ENCODE assay signal across 1 cellular context in genomic region chr13:51803422-51804294, GRCh38.
TF ChIP-seq lines count a peak whose summit lies in the region.

A gene with protein sequence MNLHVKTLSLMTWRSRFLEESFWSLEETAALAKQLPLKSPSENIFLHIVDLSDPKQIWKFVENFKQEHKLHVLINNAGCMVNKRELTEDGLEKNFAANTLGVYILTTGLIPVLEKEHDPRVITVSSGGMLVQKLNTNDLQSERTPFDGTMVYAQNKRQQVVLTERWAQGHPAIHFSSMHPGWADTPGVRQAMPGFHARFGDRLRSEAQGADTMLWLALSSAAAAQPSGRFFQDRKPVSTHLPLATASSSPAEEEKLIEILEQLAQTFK (minus strand): TSS chr13:51804163. CDS start chr13:51799659, 4,504 bp downstream.

TF ChIP-seq in GM12878, 131 proteins besides CTCF, POLR2A, EP300 and RAD21 (continued from another document and continues in another):
- TF ChIP-seq, protein P1, sequence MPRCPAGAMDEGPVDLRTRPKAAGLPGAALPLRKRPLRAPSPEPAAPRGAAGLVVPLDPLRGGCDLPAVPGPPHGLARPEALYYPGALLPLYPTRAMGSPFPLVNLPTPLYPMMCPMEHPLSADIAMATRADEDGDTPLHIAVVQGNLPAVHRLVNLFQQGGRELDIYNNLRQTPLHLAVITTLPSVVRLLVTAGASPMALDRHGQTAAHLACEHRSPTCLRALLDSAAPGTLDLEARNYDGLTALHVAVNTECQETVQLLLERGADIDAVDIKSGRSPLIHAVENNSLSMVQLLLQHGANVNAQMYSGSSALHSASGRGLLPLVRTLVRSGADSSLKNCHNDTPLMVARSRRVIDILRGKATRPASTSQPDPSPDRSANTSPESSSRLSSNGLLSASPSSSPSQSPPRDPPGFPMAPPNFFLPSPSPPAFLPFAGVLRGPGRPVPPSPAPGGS (IDR thresholded peaks at IDR 0.05; ENCODE audit: borderline replicate concordance, insufficient read depth, low read depth, low read length, poor library complexity, severe bottlenecking) = no peak
- TF ChIP-seq CHD2 (IDR thresholded peaks at IDR 0.05; ENCODE audit: borderline replicate concordance, low read depth, low read length) (no peak; the same call in 1 of the 2 replicates), SMAD5 (IDR thresholded peaks at IDR 0.05; ENCODE audit: low read depth) (peak; percentile 8; the same call in 1 of the 2 replicates), RELB (IDR thresholded peaks at IDR 0.05; ENCODE audit: low read depth) (peak; percentile 61), USF2 (IDR thresholded peaks at IDR 0.05; ENCODE audit: borderline replicate concordance, low read depth, low read length) (peak; percentile 48), BACH1 (IDR thresholded peaks at IDR 0.05; ENCODE audit: borderline replicate concordance) (peak; percentile 63; the same call in 1 of the 2 replicates), PAX5 (IDR thresholded peaks at IDR 0.05; ENCODE audit: borderline replicate concordance, low read depth, low read length) (no peak), FOS (IDR thresholded peaks at IDR 0.05; ENCODE audit: borderline replicate concordance, extremely low read depth, insufficient read length) (no peak), MYC (IDR thresholded peaks at IDR 0.05; ENCODE audit: insufficient read depth, insufficient read length, insufficient replicate concordance, low read length, severe bottlenecking) (peak; percentile 14), POLR2AphosphoS2 (IDR thresholded peaks at IDR 0.05; ENCODE audit: low read depth, low read length) (0 out of 2 replicates have a peak, but pooled peaks have one; percentile 82), CEBPB (IDR thresholded peaks at IDR 0.05; ENCODE audit: borderline replicate concordance in 1 of 2, low read depth in 2 of 2, low read length in 2 of 2) (no peak), RELA (IDR thresholded peaks at IDR 0.05; ENCODE audit: borderline replicate concordance, partially characterized antibody) (peak; percentile 64), BHLHE40 (IDR thresholded peaks at IDR 0.05; ENCODE audit: borderline replicate concordance in 1 of 2, low read depth in 2 of 2, low read length in 1 of 2) (peak; percentile 50 to 77; a peak in 3 of 4 replicates), ATF7 (IDR thresholded peaks at IDR 0.05; ENCODE audit: low read depth) (peak; percentile 70), TAF1 (IDR thresholded peaks at IDR 0.05; ENCODE audit: borderline replicate concordance, low read depth, low read length) (peak; percentile 60; the same call in 1 of the 2 replicates), NFYA (IDR thresholded peaks at IDR 0.05; ENCODE audit: borderline replicate concordance, low read depth, low read length) (no peak), ZNF622 (IDR thresholded peaks at IDR 0.05) (no peak), TCF7 (IDR thresholded peaks at IDR 0.05; ENCODE audit: borderline replicate concordance) (no peak), IRF4 (IDR thresholded peaks at IDR 0.05; ENCODE audit: low read depth, low read length) (no peak), ZNF384 (IDR thresholded peaks at IDR 0.05; ENCODE audit: borderline replicate concordance, low read depth, low read length) (no peak), SMARCA5 (IDR thresholded peaks at IDR 0.05) (peak; percentile 90), JUNB (IDR thresholded peaks at IDR 0.05) (no peak), E2F4 (IDR thresholded peaks at IDR 0.05; ENCODE audit: low read depth, low read length) (no peak), REST (IDR thresholded peaks at IDR 0.05; ENCODE audit: low read depth, low read length) (no peak), ZZZ3 (IDR thresholded peaks at IDR 0.05; ENCODE audit: control insufficient read depth, insufficient read length, low read depth) (no peak), KLF5 (IDR thresholded peaks at IDR 0.05; ENCODE audit: partially characterized antibody) (no peak), SKIL (IDR thresholded peaks at IDR 0.05; ENCODE audit: low read depth, poor library complexity, severe bottlenecking) (peak; percentile 29), FOXM1 (IDR thresholded peaks at IDR 0.05; ENCODE audit: low read depth, low read length) (no peak), MEF2A (IDR thresholded peaks at IDR 0.05; ENCODE audit: insufficient read depth, low read depth, low read length) (no peak), TCF3 (IDR thresholded peaks at IDR 0.05; ENCODE audit: borderline replicate concordance, insufficient read depth, low read depth, low read length) (peak; percentile 28; the same call in 1 of the 2 replicates), SIX5 (IDR thresholded peaks at IDR 0.05; ENCODE audit: low read depth, low read length, severe bottlenecking) (no peak), ATF3 (IDR thresholded peaks at IDR 0.05; ENCODE audit: borderline replicate concordance, extremely low read depth, low read depth, low read length) (no peak; the same call in 1 of the 2 replicates), WRNIP1 (IDR thresholded peaks at IDR 0.05; ENCODE audit: borderline replicate concordance, low read depth, low read length) (peak; percentile 61; the same call in 1 of the 2 replicates), RUNX3 (IDR thresholded peaks at IDR 0.05; ENCODE audit: low read length) (peak; percentile 87)
- TF ChIP-seq, protein P2, sequence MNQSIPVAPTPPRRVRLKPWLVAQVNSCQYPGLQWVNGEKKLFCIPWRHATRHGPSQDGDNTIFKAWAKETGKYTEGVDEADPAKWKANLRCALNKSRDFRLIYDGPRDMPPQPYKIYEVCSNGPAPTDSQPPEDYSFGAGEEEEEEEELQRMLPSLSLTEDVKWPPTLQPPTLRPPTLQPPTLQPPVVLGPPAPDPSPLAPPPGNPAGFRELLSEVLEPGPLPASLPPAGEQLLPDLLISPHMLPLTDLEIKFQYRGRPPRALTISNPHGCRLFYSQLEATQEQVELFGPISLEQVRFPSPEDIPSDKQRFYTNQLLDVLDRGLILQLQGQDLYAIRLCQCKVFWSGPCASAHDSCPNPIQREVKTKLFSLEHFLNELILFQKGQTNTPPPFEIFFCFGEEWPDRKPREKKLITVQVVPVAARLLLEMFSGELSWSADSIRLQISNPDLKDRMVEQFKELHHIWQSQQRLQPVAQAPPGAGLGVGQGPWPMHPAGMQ (IDR thresholded peaks at IDR 0.05; ENCODE audit: borderline replicate concordance) = no peak
- TF ChIP-seq, protein P3, sequence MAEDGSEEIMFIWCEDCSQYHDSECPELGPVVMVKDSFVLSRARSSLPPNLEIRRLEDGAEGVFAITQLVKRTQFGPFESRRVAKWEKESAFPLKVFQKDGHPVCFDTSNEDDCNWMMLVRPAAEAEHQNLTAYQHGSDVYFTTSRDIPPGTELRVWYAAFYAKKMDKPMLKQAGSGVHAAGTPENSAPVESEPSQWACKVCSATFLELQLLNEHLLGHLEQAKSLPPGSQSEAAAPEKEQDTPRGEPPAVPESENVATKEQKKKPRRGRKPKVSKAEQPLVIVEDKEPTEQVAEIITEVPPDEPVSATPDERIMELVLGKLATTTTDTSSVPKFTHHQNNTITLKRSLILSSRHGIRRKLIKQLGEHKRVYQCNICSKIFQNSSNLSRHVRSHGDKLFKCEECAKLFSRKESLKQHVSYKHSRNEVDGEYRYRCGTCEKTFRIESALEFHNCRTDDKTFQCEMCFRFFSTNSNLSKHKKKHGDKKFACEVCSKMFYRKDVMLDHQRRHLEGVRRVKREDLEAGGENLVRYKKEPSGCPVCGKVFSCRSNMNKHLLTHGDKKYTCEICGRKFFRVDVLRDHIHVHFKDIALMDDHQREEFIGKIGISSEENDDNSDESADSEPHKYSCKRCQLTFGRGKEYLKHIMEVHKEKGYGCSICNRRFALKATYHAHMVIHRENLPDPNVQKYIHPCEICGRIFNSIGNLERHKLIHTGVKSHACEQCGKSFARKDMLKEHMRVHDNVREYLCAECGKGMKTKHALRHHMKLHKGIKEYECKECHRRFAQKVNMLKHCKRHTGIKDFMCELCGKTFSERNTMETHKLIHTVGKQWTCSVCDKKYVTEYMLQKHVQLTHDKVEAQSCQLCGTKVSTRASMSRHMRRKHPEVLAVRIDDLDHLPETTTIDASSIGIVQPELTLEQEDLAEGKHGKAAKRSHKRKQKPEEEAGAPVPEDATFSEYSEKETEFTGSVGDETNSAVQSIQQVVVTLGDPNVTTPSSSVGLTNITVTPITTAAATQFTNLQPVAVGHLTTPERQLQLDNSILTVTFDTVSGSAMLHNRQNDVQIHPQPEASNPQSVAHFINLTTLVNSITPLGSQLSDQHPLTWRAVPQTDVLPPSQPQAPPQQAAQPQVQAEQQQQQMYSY (CRISPR knock-in tag; IDR thresholded peaks at IDR 0.05) = no peak
